26 cellular contexts compared by ENCODE assay signal in the genomic region with DNA sequence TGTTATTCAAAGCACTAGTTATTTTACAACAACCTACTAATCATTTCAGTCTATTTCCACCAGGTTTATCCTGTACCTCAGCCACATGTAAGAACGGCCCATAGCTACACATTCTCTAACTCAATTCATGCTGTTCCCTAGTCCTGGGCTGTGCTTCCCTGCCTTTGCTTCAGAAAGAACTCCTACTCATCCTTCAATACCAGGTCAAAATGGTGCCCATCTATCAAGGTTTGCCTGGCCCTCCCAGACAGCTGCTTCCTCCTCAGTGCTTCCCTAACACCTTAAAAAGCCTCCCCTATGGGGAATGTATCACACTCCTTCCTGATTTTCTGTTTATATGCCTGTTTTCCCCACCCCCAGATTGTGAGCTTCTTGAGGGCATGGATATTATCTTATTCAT.
"Had no signal": no experiment of that assay in that cellular context is flagged by ENCODE, and none has a peak within 500 bp of the region (broad histone marks: within the 10 kb centered on the region; RNA-seq: fewer than 3 reads in every experiment).

No MANE protein-coding gene starts in this region.

- H3K36me3 ChIP-seq: esophagus squamous epithelium, gastrocnemius medialis, heart right ventricle, left lung, lower lobe of right lung had no signal

- H3K9me3 ChIP-seq: gastrocnemius medialis, mucosa of descending colon had no signal

- FAIRE-seq: colon, endometrium, islet of Langerhans had no signal

- H3K4me1 ChIP-seq: gastrocnemius medialis, left lung had no signal

- H3K27ac ChIP-seq: coronary artery, dorsolateral prefrontal cortex, epithelial cell of prostate, esophagus squamous epithelium, gastrocnemius medialis, heart right ventricle, left lung, lower lobe of right lung had no signal

- ATAC-seq: effector memory CD8-positive, alpha-beta T cell; esophagus mucosa; gastrocnemius medialis; heart right ventricle; left cardiac atrium; left lung; left ventricle myocardium superior; lower lobe of right lung; mucosa of descending colon had no signal

- H3K4me3 ChIP-seq: coronary artery, dorsolateral prefrontal cortex, esophagus squamous epithelium, gastrocnemius medialis, heart right ventricle, left lung, lower lobe of right lung, mucosa of descending colon had no signal

- DNase-seq: dermis blood vessel endothelial cell; dorsolateral prefrontal cortex; effector CD8-positive, alpha-beta T cell; effector memory CD8-positive, alpha-beta T cell; endodermal cell; erythroblast; esophagus squamous epithelium; foreskin melanocyte; gastrocnemius medialis; glutamatergic neuron; head of caudate nucleus; heart right ventricle; hippocampal formation; left cardiac atrium; left lung; left ventricle myocardium superior; lower lobe of right lung; mesendoderm; midbrain; mucosa of descending colon had no signal
